ENCODE assay signal across 12 cellular contexts in the genomic region with DNA sequence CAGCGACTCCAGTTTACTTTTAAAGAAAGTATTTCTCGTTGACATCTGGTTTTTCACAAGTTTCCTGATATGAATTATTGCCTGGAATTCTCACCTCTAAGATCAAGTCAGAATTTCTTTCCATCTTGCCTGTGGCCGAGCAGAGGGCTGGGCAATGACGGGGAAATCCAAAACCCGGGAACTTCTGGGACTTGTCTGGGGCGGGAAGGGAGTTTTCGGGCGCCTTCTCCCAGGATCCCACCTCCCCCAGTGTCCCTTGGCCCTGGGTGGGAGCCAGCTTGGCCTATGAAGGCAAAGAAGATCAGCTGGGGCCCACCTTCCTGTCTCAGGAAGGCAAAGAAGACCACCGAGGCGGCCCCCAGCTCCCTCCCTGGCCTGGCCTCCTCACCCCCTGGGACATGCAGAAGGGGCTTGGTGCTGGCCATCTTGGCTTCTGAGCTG. TPM values are rescaled to one million over a fixed set of nuclear protein-coding genes. Genes with fewer than 3 reads are reported as not detected.
DNase-seq lines count a peak whose midpoint lies in the region; ATAC-seq and TF ChIP-seq lines count a peak whose summit lies in the region.
"Had no signal": no experiment of that assay in that cellular context is flagged by ENCODE, and none has a peak within 500 bp of the region (broad histone marks: within the 10 kb centered on the region; RNA-seq: fewer than 3 reads in every experiment).

No MANE protein-coding gene starts in this region.

- WGBS in heart right ventricle, 2 donors = 62 to 70% methylated on average over 10 of the region's 10 CpGs

- CTCF ChIA-PET in CD8-positive, alpha-beta T cell (lab: Charles Lee) = no interaction called here

- peak overlapping the region; percentile 82 for H3K4me2 ChIP-seq in osteoblast (ENCODE audit: insufficient read depth, low read length)

- intact Hi-C loops in heart right ventricle (cut with DNase I) = loop anchor here in 2 of 10 donors (5.0 kb wide), 1 partner anchor 49 kb away; no protein-coding TSS in a partner anchor
- intact Hi-C loops in left ventricle myocardium superior (cut with micrococcal nuclease) = no loop called here
- intact Hi-C loops in CD8-positive, alpha-beta T cell (cut with DNase I, micrococcal nuclease) = no loop called here
- intact Hi-C loops in activated T-helper 1 cell treated with anti-CD3 and anti-CD28 coated beads, Interleukin-12 subunit alpha, Interleukin-12 subunit beta, Interleukin-2, Interleukin-4 antibody, amounts not matched to agents 30 ng/mL and 10 ng/mL and 1 ng/mL, durations not matched to agents 14 hours and 24 hours and 36 hours (cut with micrococcal nuclease) = no loop called here

- no peaks in the 10 kb centered on the region for H3K79me2 ChIP-seq in osteoblast (ENCODE audit: insufficient read depth, low read length)

- H3K9me3 ChIP-seq in heart right ventricle (no peaks in the 10 kb centered on the region), osteoblast (ENCODE audit: low read depth, low read length) (no peaks in the 10 kb centered on the region)
- H3K9me3 ChIP-seq in CD8-positive, alpha-beta T cell (ENCODE audit: low read length) = no peaks in the 10 kb centered on the region

- H3K27ac ChIP-seq in heart right ventricle = peak overlapping the region in 9 of 10 donors; percentile 17 to 81 (median 67)
- H3K27ac ChIP-seq in osteoblast (ENCODE audit: low read depth, low read length) = peak overlapping the region; percentile 85
- no peak overlapping the region for H3K27ac ChIP-seq in CD8-positive, alpha-beta T cell (ENCODE audit: low read depth, low read length)

- ATAC-seq in heart right ventricle (no peak), left ventricle myocardium superior (no peak)
- ATAC-seq in CD8-positive, alpha-beta T cell = no peak

- POLR2A ChIA-PET in CD8-positive, alpha-beta T cell (lab: Charles Lee) = no interaction called here

- no peaks in the 10 kb centered on the region for H3K36me3 Mint-ChIP-seq in CD8-positive, alpha-beta T cell
- no peaks in the 10 kb centered on the region for H3K36me3 Mint-ChIP-seq in activated T-helper 1 cell treated with anti-CD3 and anti-CD28 coated beads, Interleukin-12 subunit alpha, Interleukin-12 subunit beta, Interleukin-2, Interleukin-4 antibody, amounts not matched to agents 30 ng/mL and 10 ng/mL and 1 ng/mL, durations not matched to agents 14 hours and 24 hours and 36 hours (ENCODE audit: low read depth)
- H3K36me3 Mint-ChIP-seq: activated CD4-positive, alpha-beta memory T cell treated with anti-CD3 and anti-CD28 coated beads for 36 hours had no signal

- H3K4me1 ChIP-seq in heart right ventricle = peaks cover 2 to 38% (median 24%) of the 10 kb centered on the region in 9 donors
- H3K4me1 ChIP-seq in osteoblast (ENCODE audit: insufficient read depth, low read length) = peaks cover 38% of the 10 kb centered on the region
- H3K4me1 ChIP-seq in CD8-positive, alpha-beta T cell (ENCODE audit: insufficient read depth, low read length) = no peaks in the 10 kb centered on the region

- no peaks in the 10 kb centered on the region for H3K4me1 Mint-ChIP-seq in CD8-positive, alpha-beta T cell (ENCODE audit: low read depth)
- no peaks in the 10 kb centered on the region for H3K4me1 Mint-ChIP-seq in activated T-helper 1 cell treated with anti-CD3 and anti-CD28 coated beads, Interleukin-12 subunit alpha, Interleukin-12 subunit beta, Interleukin-2, Interleukin-4 antibody, amounts not matched to agents 30 ng/mL and 10 ng/mL and 1 ng/mL, durations not matched to agents 14 hours and 24 hours and 36 hours (ENCODE audit: low read depth)

- H3K4me3 ChIP-seq in heart right ventricle = no peak overlapping the region
- H3K4me3 ChIP-seq in osteoblast (ENCODE audit: insufficient read depth, low read length) = no peak overlapping the region
- H3K4me3 ChIP-seq in CD8-positive, alpha-beta T cell (ENCODE audit: low read depth, low read length) = no peak overlapping the region

- H3K27me3 ChIP-seq in heart right ventricle = peaks cover 0 to 13% (median 0%) of the 10 kb centered on the region in 7 donors
- H3K27me3 ChIP-seq in osteoblast (ENCODE audit: insufficient read depth, low read length) = no peaks in the 10 kb centered on the region
- H3K27me3 ChIP-seq in CD8-positive, alpha-beta T cell (ENCODE audit: insufficient read depth, low read length) = no peaks in the 10 kb centered on the region

- peaks cover 5% of the 10 kb centered on the region for H3K27me3 Mint-ChIP-seq in CD8-positive, alpha-beta T cell (ENCODE audit: low read depth)
- peaks cover 2% of the 10 kb centered on the region for H3K27me3 Mint-ChIP-seq in activated T-helper 1 cell treated with anti-CD3 and anti-CD28 coated beads, Interleukin-12 subunit alpha, Interleukin-12 subunit beta, Interleukin-2, Interleukin-4 antibody, amounts not matched to agents 30 ng/mL and 10 ng/mL and 1 ng/mL, durations not matched to agents 14 hours and 24 hours and 36 hours (ENCODE audit: insufficient read depth)

- no peak overlapping the region for H2AFZ ChIP-seq in osteoblast (ENCODE audit: low read length)

- no peak for TF ChIP-seq CTCF in heart right ventricle (IDR thresholded peaks at IDR 0.05)
- TF ChIP-seq CTCF in osteoblast (IDR thresholded peaks at IDR 0.05; ENCODE audit: extremely low read depth, low read depth, low read length) = no peak
- TF ChIP-seq CTCF in CD8-positive, alpha-beta T cell (IDR thresholded peaks at IDR 0.05) = no peak

- H3K9me3 Mint-ChIP-seq in CD8-positive, alpha-beta T cell = no peaks in the 10 kb centered on the region
- no peaks in the 10 kb centered on the region for H3K9me3 Mint-ChIP-seq in activated T-helper 1 cell treated with anti-CD3 and anti-CD28 coated beads, Interleukin-12 subunit alpha, Interleukin-12 subunit beta, Interleukin-2, Interleukin-4 antibody, amounts not matched to agents 30 ng/mL and 10 ng/mL and 1 ng/mL, durations not matched to agents 14 hours and 24 hours and 36 hours
- H3K9me3 Mint-ChIP-seq: activated CD4-positive, alpha-beta memory T cell treated with anti-CD3 and anti-CD28 coated beads for 36 hours had no signal

- H4K20me1 ChIP-seq in osteoblast (ENCODE audit: insufficient read depth, low read length) = no peaks in the 10 kb centered on the region

- H3K36me3 ChIP-seq in heart right ventricle = no peaks in the 10 kb centered on the region
- H3K36me3 ChIP-seq in osteoblast (ENCODE audit: insufficient read depth, low read length) = no peaks in the 10 kb centered on the region
- no peaks in the 10 kb centered on the region for H3K36me3 ChIP-seq in CD8-positive, alpha-beta T cell (ENCODE audit: insufficient read depth, low read length)

- H3K4me3 Mint-ChIP-seq in CD8-positive, alpha-beta T cell = no peak overlapping the region
- H3K4me3 Mint-ChIP-seq in activated T-helper 1 cell treated with anti-CD3 and anti-CD28 coated beads, Interleukin-12 subunit alpha, Interleukin-12 subunit beta, Interleukin-2, Interleukin-4 antibody, amounts not matched to agents 30 ng/mL and 10 ng/mL and 1 ng/mL, durations not matched to agents 14 hours and 24 hours and 36 hours = no peak overlapping the region
- H3K4me3 Mint-ChIP-seq: activated CD4-positive, alpha-beta memory T cell treated with anti-CD3 and anti-CD28 coated beads for 36 hours had no signal

- no peak for DNase-seq in heart right ventricle
- DNase-seq in left ventricle myocardium superior = no peak
- peak; percentile 27 for DNase-seq in fibroblast of gingiva (ENCODE audit: low read depth)
- no peak for DNase-seq in osteoblast (ENCODE audit: insufficient read length, low spot score, missing footprints)
- no peak for DNase-seq in CD8-positive, alpha-beta T cell
- DNase-seq in stimulated activated CD4-positive, alpha-beta T cell treated with anti-CD3 and anti-CD28 coated beads, Interleukin-4, amount 100 ng/mL, for 1 hour = no peak
- DNase-seq in activated T-helper 1 cell treated with anti-CD3 and anti-CD28 coated beads, Interleukin-12 subunit alpha, Interleukin-12 subunit beta, Interleukin-2, Interleukin-4 antibody, amounts not matched to agents 30 ng/mL and 10 ng/mL and 1 ng/mL, durations not matched to agents 14 hours and 24 hours and 36 hours (ENCODE audit: low spot score) = no peak
- DNase-seq in COLO829 (ENCODE audit: low spot score) = no peak
- DNase-seq: activated CD4-positive, alpha-beta memory T cell treated with anti-CD3 and anti-CD28 coated beads for 36 hours; activated gamma-delta T cell; KBM-7; NCI-H526 treated with DMSO at 0.1 percent for 48 hours had no signal

- H3K27ac Mint-ChIP-seq in CD8-positive, alpha-beta T cell = no peak overlapping the region
- H3K27ac Mint-ChIP-seq in activated T-helper 1 cell treated with anti-CD3 and anti-CD28 coated beads, Interleukin-12 subunit alpha, Interleukin-12 subunit beta, Interleukin-2, Interleukin-4 antibody, amounts not matched to agents 30 ng/mL and 10 ng/mL and 1 ng/mL, durations not matched to agents 14 hours and 24 hours and 36 hours = no peak overlapping the region
- H3K27ac Mint-ChIP-seq: activated CD4-positive, alpha-beta memory T cell treated with anti-CD3 and anti-CD28 coated beads for 36 hours had no signal

RNA-seq across cellular contexts. Expression of a gene that starts 15.5 kb away (rescaled TPM):
- total RNA-seq in heart right ventricle (1 to 10 TPM in 9 of 10 donors, under 1 TPM in 1; 0.95 to 5.4 (median 2.6) TPM), left ventricle myocardium superior (1.5 TPM), osteoblast (9.0 and 11.5 TPM in 2 replicates)
- under 1 TPM; 0.25 to 0.66 TPM for polyA plus RNA-seq in heart right ventricle
- not detected for total RNA-seq in CD8-positive, alpha-beta T cell
- total RNA-seq in activated T-helper 1 cell treated with anti-CD3 and anti-CD28 coated beads, Interleukin-12 subunit alpha, Interleukin-12 subunit beta, Interleukin-2, Interleukin-4 antibody, amounts not matched to agents 30 ng/mL and 10 ng/mL and 1 ng/mL, durations not matched to agents 14 hours and 24 hours and 36 hours = not detected in 2 replicates
